ENCODE assay signal across 2 cellular contexts in the genomic region with DNA sequence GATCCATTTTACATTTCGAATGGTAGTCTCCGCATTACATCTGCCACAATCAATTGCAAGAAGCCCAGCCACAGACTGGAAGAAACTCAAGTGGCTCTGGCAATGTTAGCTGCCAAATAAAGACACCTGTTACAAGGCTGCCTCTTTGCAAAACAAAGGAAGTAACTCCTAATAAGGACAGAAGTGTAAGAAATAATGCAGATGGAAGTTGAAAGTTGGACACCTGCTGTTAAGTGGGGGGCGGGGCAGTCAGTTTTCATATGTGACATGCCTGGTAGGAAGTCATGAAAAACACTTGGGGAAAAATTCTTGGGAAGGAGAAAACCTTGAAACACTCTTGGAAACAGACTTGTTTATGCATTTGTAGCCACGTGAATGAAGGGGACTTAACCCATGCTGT.
TF ChIP-seq lines count a peak whose summit lies in the region.

No MANE protein-coding gene starts in this region.

TF ChIP-seq in Ishikawa, 13 proteins besides CTCF, POLR2A, EP300 and RAD21 (continued from another document):
- TF ChIP-seq, protein P1, sequence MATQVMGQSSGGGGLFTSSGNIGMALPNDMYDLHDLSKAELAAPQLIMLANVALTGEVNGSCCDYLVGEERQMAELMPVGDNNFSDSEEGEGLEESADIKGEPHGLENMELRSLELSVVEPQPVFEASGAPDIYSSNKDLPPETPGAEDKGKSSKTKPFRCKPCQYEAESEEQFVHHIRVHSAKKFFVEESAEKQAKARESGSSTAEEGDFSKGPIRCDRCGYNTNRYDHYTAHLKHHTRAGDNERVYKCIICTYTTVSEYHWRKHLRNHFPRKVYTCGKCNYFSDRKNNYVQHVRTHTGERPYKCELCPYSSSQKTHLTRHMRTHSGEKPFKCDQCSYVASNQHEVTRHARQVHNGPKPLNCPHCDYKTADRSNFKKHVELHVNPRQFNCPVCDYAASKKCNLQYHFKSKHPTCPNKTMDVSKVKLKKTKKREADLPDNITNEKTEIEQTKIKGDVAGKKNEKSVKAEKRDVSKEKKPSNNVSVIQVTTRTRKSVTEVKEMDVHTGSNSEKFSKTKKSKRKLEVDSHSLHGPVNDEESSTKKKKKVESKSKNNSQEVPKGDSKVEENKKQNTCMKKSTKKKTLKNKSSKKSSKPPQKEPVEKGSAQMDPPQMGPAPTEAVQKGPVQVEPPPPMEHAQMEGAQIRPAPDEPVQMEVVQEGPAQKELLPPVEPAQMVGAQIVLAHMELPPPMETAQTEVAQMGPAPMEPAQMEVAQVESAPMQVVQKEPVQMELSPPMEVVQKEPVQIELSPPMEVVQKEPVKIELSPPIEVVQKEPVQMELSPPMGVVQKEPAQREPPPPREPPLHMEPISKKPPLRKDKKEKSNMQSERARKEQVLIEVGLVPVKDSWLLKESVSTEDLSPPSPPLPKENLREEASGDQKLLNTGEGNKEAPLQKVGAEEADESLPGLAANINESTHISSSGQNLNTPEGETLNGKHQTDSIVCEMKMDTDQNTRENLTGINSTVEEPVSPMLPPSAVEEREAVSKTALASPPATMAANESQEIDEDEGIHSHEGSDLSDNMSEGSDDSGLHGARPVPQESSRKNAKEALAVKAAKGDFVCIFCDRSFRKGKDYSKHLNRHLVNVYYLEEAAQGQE (IDR thresholded peaks at IDR 0.05; ENCODE audit: low read depth) = no peak
- no peak for TF ChIP-seq MAX (IDR thresholded peaks at IDR 0.05)

TF ChIP-seq in GM12878, 131 proteins besides CTCF, POLR2A, EP300 and RAD21 (continued from another document and continues in another):
- no peak for TF ChIP-seq CUX1 (IDR thresholded peaks at IDR 0.05; ENCODE audit: insufficient replicate concordance, low read depth, low read length)
- peak; percentile 64; the same call in 1 of the 2 replicates for TF ChIP-seq TCF12 (IDR thresholded peaks at IDR 0.05; ENCODE audit: low read depth, low read length)
- no peak for TF ChIP-seq ATF3 (IDR thresholded peaks at IDR 0.05; ENCODE audit: borderline replicate concordance, extremely low read depth, low read depth, low read length)
- no peak for TF ChIP-seq PML (IDR thresholded peaks at IDR 0.05; ENCODE audit: low read length)
- no peak for TF ChIP-seq RB1 (IDR thresholded peaks at IDR 0.05; ENCODE audit: borderline replicate concordance)
- TF ChIP-seq MEF2B (IDR thresholded peaks at IDR 0.05; ENCODE audit: partially characterized antibody, poor library complexity, severe bottlenecking) = no peak
- no peak for TF ChIP-seq SMAD5 (IDR thresholded peaks at IDR 0.05; ENCODE audit: low read depth)
- TF ChIP-seq SIN3A (IDR thresholded peaks at IDR 0.05; ENCODE audit: low read depth, low read length) = no peak
- TF ChIP-seq RCOR1 (conservative IDR thresholded peaks at IDR 0.05; ENCODE audit: low read depth, low read length) = no peak
- TF ChIP-seq RUNX3 (IDR thresholded peaks at IDR 0.05; ENCODE audit: low read length) = no peak
- no peak for TF ChIP-seq RAD51 (IDR thresholded peaks at IDR 0.05)
- TF ChIP-seq, protein P2, sequence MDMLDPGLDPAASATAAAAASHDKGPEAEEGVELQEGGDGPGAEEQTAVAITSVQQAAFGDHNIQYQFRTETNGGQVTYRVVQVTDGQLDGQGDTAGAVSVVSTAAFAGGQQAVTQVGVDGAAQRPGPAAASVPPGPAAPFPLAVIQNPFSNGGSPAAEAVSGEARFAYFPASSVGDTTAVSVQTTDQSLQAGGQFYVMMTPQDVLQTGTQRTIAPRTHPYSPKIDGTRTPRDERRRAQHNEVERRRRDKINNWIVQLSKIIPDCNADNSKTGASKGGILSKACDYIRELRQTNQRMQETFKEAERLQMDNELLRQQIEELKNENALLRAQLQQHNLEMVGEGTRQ (IDR thresholded peaks at IDR 0.05; ENCODE audit: borderline replicate concordance, low read depth, low read length) = no peak
- TF ChIP-seq, protein P3, sequence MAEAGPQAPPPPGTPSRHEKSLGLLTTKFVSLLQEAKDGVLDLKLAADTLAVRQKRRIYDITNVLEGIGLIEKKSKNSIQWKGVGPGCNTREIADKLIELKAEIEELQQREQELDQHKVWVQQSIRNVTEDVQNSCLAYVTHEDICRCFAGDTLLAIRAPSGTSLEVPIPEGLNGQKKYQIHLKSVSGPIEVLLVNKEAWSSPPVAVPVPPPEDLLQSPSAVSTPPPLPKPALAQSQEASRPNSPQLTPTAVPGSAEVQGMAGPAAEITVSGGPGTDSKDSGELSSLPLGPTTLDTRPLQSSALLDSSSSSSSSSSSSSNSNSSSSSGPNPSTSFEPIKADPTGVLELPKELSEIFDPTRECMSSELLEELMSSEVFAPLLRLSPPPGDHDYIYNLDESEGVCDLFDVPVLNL (IDR thresholded peaks at IDR 0.05; ENCODE audit: low read depth, low read length) = no peak
- no peak for TF ChIP-seq ZZZ3 (IDR thresholded peaks at IDR 0.05; ENCODE audit: control insufficient read depth, insufficient read length, low read depth)
- no peak for TF ChIP-seq NFXL1 (IDR thresholded peaks at IDR 0.05; ENCODE audit: borderline replicate concordance)
- TF ChIP-seq KAT2A (conservative IDR thresholded peaks at IDR 0.05; ENCODE audit: control insufficient read depth, low read depth, low read length) = no peak
- peak; percentile 79; the same call in 1 of the 2 replicates for TF ChIP-seq TCF3 (IDR thresholded peaks at IDR 0.05; ENCODE audit: borderline replicate concordance, insufficient read depth, low read depth, low read length)
- TF ChIP-seq ZBTB33 (IDR thresholded peaks at IDR 0.05) = no peak
- no peak for TF ChIP-seq JUND (IDR thresholded peaks at IDR 0.05; ENCODE audit: low read depth, low read length)
- no peak for TF ChIP-seq RELA (IDR thresholded peaks at IDR 0.05; ENCODE audit: borderline replicate concordance, partially characterized antibody)
- TF ChIP-seq, protein P4, sequence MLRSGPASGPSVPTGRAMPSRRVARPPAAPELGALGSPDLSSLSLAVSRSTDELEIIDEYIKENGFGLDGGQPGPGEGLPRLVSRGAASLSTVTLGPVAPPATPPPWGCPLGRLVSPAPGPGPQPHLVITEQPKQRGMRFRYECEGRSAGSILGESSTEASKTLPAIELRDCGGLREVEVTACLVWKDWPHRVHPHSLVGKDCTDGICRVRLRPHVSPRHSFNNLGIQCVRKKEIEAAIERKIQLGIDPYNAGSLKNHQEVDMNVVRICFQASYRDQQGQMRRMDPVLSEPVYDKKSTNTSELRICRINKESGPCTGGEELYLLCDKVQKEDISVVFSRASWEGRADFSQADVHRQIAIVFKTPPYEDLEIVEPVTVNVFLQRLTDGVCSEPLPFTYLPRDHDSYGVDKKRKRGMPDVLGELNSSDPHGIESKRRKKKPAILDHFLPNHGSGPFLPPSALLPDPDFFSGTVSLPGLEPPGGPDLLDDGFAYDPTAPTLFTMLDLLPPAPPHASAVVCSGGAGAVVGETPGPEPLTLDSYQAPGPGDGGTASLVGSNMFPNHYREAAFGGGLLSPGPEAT (IDR thresholded peaks at IDR 0.05; ENCODE audit: low read depth) = no peak
- TF ChIP-seq, protein P5, sequence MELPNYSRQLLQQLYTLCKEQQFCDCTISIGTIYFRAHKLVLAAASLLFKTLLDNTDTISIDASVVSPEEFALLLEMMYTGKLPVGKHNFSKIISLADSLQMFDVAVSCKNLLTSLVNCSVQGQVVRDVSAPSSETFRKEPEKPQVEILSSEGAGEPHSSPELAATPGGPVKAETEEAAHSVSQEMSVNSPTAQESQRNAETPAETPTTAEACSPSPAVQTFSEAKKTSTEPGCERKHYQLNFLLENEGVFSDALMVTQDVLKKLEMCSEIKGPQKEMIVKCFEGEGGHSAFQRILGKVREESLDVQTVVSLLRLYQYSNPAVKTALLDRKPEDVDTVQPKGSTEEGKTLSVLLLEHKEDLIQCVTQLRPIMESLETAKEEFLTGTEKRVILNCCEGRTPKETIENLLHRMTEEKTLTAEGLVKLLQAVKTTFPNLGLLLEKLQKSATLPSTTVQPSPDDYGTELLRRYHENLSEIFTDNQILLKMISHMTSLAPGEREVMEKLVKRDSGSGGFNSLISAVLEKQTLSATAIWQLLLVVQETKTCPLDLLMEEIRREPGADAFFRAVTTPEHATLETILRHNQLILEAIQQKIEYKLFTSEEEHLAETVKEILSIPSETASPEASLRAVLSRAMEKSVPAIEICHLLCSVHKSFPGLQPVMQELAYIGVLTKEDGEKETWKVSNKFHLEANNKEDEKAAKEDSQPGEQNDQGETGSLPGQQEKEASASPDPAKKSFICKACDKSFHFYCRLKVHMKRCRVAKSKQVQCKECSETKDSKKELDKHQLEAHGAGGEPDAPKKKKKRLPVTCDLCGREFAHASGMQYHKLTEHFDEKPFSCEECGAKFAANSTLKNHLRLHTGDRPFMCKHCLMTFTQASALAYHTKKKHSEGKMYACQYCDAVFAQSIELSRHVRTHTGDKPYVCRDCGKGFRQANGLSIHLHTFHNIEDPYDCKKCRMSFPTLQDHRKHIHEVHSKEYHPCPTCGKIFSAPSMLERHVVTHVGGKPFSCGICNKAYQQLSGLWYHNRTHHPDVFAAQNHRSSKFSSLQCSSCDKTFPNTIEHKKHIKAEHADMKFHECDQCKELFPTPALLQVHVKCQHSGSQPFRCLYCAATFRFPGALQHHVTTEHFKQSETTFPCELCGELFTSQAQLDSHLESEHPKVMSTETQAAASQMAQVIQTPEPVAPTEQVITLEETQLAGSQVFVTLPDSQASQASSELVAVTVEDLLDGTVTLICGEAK (IDR thresholded peaks at IDR 0.05; ENCODE audit: borderline replicate concordance) = no peak
- TF ChIP-seq ZNF592 (IDR thresholded peaks at IDR 0.05) = no peak
- TF ChIP-seq GABPA (IDR thresholded peaks at IDR 0.05; ENCODE audit: low read depth) = no peak
